8 cellular contexts compared by ENCODE assay signal in genomic region chr4:25863347-25863784, GRCh38. TPM values are rescaled to one million over a fixed set of nuclear protein-coding genes. Genes with fewer than 3 reads are reported as not detected.
DNase-seq lines count a peak whose midpoint lies in the region; ATAC-seq and TF ChIP-seq lines count a peak whose summit lies in the region.

No MANE protein-coding gene starts in this region.

- 6 to 12% methylated on average over 26 of the region's 26 CpGs for WGBS in sigmoid colon, 2 donors

- TF ChIP-seq POLR2A in sigmoid colon (IDR thresholded peaks at IDR 0.05), result no peak

- no peaks in the 10 kb centered on the region for H3K27me3 Mint-ChIP-seq in activated T-cell treated with anti-CD3 and anti-CD28 coated beads, Interleukin-2, amount 50 U/mL, for 4 hours (ENCODE audit: low read depth)

- intact Hi-C loops in Right ventricle myocardium superior (cut with DNase I) (loop anchor here (5.0 kb wide), 1 partner anchor 49 kb away; the partner anchor contains the start of gene SMIM20), left cardiac atrium (cut with DNase I) (no loop called here), left ventricle myocardium inferior (cut with micrococcal nuclease) (no loop called here), sigmoid colon (cut with DNase I) (no loop called here)

- H3K4me1 ChIP-seq in left ventricle myocardium inferior (peaks cover 54% of the 10 kb centered on the region), sigmoid colon (peaks cover 0 to 14% (median 12%) of the 10 kb centered on the region in 4 donors)

- no peaks in the 10 kb centered on the region for H3K9me3 Mint-ChIP-seq in activated T-cell treated with anti-CD3 and anti-CD28 coated beads, Interleukin-2, amount 50 U/mL, for 4 hours

- DNase-seq in Right ventricle myocardium superior (no peak), left cardiac atrium (no peak), left ventricle myocardium inferior (no peak), sigmoid colon (no peak), SKM-1 treated with dmso at 0.1 percent for 144 hours (lab: John Stamatoyannopoulos, UW; ENCODE audit: unreplicated experiment) (no peak)
- no peak for DNase-seq in activated T-cell treated with anti-CD3 and anti-CD28 coated beads, Interleukin-2, amount 50 U/mL, for 4 hours

- no peaks in the 10 kb centered on the region for H3K36me3 Mint-ChIP-seq in activated T-cell treated with anti-CD3 and anti-CD28 coated beads, Interleukin-2, amount 50 U/mL, for 4 hours (ENCODE audit: insufficient read depth)

- H3K9me3 ChIP-seq in left ventricle myocardium inferior (replicated peaks) (no peaks in the 10 kb centered on the region), sigmoid colon (no peaks in the 10 kb centered on the region)

- TF ChIP-seq CTCF in left ventricle myocardium inferior (IDR thresholded peaks at IDR 0.05; ENCODE audit: borderline replicate concordance) (peak; percentile 12), sigmoid colon (IDR thresholded peaks at IDR 0.05) (peak in 1 of 4 experiments; percentile 7)

- peaks cover 37% of the 10 kb centered on the region for H3K4me1 Mint-ChIP-seq in activated T-cell treated with anti-CD3 and anti-CD28 coated beads, Interleukin-2, amount 50 U/mL, for 4 hours (ENCODE audit: low read depth)

- peak overlapping the region; percentile 78 for H3K4me3 Mint-ChIP-seq in activated T-cell treated with anti-CD3 and anti-CD28 coated beads, Interleukin-2, amount 50 U/mL, for 4 hours

- TF ChIP-seq EP300 in sigmoid colon (IDR thresholded peaks at IDR 0.05), result no peak

- H3K27me3 ChIP-seq in left ventricle myocardium inferior (ENCODE audit: low read depth), result no peaks in the 10 kb centered on the region
- peaks cover 0 to 34% (median 2%) of the 10 kb centered on the region in 3 donors for H3K27me3 ChIP-seq in sigmoid colon

- H3K36me3 ChIP-seq in left ventricle myocardium inferior (no peaks in the 10 kb centered on the region), sigmoid colon (no peaks in the 10 kb centered on the region)

- ATAC-seq in Right ventricle myocardium superior (ENCODE audit: poor library complexity) (peak; percentile 29), left cardiac atrium (no peak), GM19035 (IDR thresholded peaks at IDR 0.05; ENCODE audit: unreplicated experiment) (no peak), HG02759 (IDR thresholded peaks at IDR 0.05; ENCODE audit: unreplicated experiment) (no peak)
- ATAC-seq in activated T-cell treated with anti-CD3 and anti-CD28 coated beads, Interleukin-2, amount 50 U/mL, for 4 hours, result no peak

- H3K27ac ChIP-seq in left ventricle myocardium inferior (replicated peaks) (no peak overlapping the region), sigmoid colon (peak overlapping the region in 1 of 4 donors; percentile 8)

- peak overlapping the region; percentile 88 for H3K4me3 ChIP-seq in left ventricle myocardium inferior
- H3K4me3 ChIP-seq in sigmoid colon, result peak overlapping the region in 3 of 4 donors; percentile 51 to 81 (median 60)

RNA-seq across cellular contexts. Expression of gene SEL1L3, which starts 0.6 kb away (rescaled TPM):
- total RNA-seq in Right ventricle myocardium superior, result 3.2 TPM
- total RNA-seq in left cardiac atrium, result 1 to 10 TPM; 5.6 to 6.6 TPM
- 10 to 100 TPM; 13.7 to 21.9 (median 19.1) TPM for total RNA-seq in activated T-cell treated with anti-CD3 and anti-CD28 coated beads, Interleukin-2, amount 50 U/mL, for 4 hours
- 3.2 TPM for total RNA-seq in left ventricle myocardium inferior
- 1 to 10 TPM; 3.5 to 8.1 (median 4.5) TPM for total RNA-seq in sigmoid colon
- polyA plus RNA-seq in sigmoid colon, result 10 to 100 TPM; 22.2 to 65.6 (median 26.1) TPM

RNA-seq across cellular contexts. Expression of gene SMIM20, which starts 50.7 kb away (rescaled TPM):
- total RNA-seq in Right ventricle myocardium superior, result 40.1 TPM
- 10 to 100 TPM; 26.6 to 34.2 TPM for total RNA-seq in left cardiac atrium
- 10 to 100 TPM; 18.9 to 22.7 (median 19.5) TPM for total RNA-seq in activated T-cell treated with anti-CD3 and anti-CD28 coated beads, Interleukin-2, amount 50 U/mL, for 4 hours
- 45.4 TPM for total RNA-seq in left ventricle myocardium inferior
- 10 to 100 TPM; 33.8 to 46.7 (median 40.8) TPM for total RNA-seq in sigmoid colon
- 10 to 100 TPM; 44.8 to 99.1 (median 94.8) TPM for polyA plus RNA-seq in sigmoid colon
